8 cellular contexts compared by ENCODE assay signal in genomic region chr3:48188266-48189201, GRCh38. TPM values are rescaled to one million over a fixed set of nuclear protein-coding genes. Genes with fewer than 3 reads are reported as not detected.
A peak's percentile ranks its signal among the peaks of the same experiment; 100 is the strongest.
DNase-seq lines count a peak whose midpoint lies in the region; FAIRE-seq and TF ChIP-seq lines count a peak whose summit lies in the region.

CDC25A (minus strand) TSS chr3:48188417; CDS start chr3:48187947, 470 bp downstream.

- H2AK5ac ChIP-seq in neuronal stem cell (ENCODE audit: low read depth, low read length): peak within 1 kb of the TSS; percentile 80

- CTCF ChIA-PET in activated naive CD4-positive, alpha-beta T cell treated with anti-CD3 and anti-CD28 coated beads for 36 hours (lab: Charles Lee): interaction anchor here (0.6 to 1.7 kb wide), 6 partner anchors 52 to 618 kb away, joined by 3 to 6 read pairs (median 4); partner anchors contain the start of genes CCDC51 and ZNF589

- H3K36me3 Mint-ChIP-seq in activated naive CD4-positive, alpha-beta T cell treated with anti-CD3 and anti-CD28 coated beads for 36 hours (ENCODE audit: low read depth): peaks cover 41% of the 10 kb centered on the region

- no peak within 1 kb of the TSS for H2BK5ac ChIP-seq in neuronal stem cell (ENCODE audit: low read length)

- peak; percentile 99 for DNase-seq in GM03348 (ENCODE audit: low spot score)
- peak; percentile 97 for DNase-seq in HFF-Myc (ENCODE audit: extremely low read depth, low read depth)
- DNase-seq in NAMALWA (ENCODE audit: low spot score): peak; percentile 97
- DNase-seq in SK-N-DZ (ENCODE audit: low spot score): peak; percentile 99
- peak; percentile 98 for DNase-seq in activated naive CD4-positive, alpha-beta T cell treated with anti-CD3 and anti-CD28 coated beads for 36 hours
- DNase-seq in frontal cortex (ENCODE audit: low spot score in 2 of 2): peak; percentile 93 to 97
- peak; percentile 98 for DNase-seq in neuronal stem cell (ENCODE audit: low spot score)
- DNase-seq in substantia nigra (lab: John Stamatoyannopoulos, UW): peak; percentile 34 to 97 (median 93)

- H3K9me3 Mint-ChIP-seq in activated naive CD4-positive, alpha-beta T cell treated with anti-CD3 and anti-CD28 coated beads for 36 hours: no peaks in the 10 kb centered on the region

- H3K4me3 ChIP-seq in HFF-Myc (replicated peaks; ENCODE audit: low read depth, low read length): peak within 1 kb of the TSS; percentile 91
- H3K4me3 ChIP-seq in neuronal stem cell (ENCODE audit: low read length in 2 of 2): peak within 1 kb of the TSS; percentile 71 to 94

- peaks cover 9 to 17% of the 10 kb centered on the region in 2 donors for H3K4me1 ChIP-seq in neuronal stem cell (ENCODE audit: control insufficient read depth in 2 of 2, insufficient read depth in 1 of 2, low read depth in 1 of 2, low read length in 2 of 2)

- peak within 1 kb of the TSS; percentile 83 for H4K91ac ChIP-seq in neuronal stem cell (ENCODE audit: low read depth, low read length, poor library complexity)

- no CpG with 5 or more reads among the region's 44 CpGs for WGBS in neuronal stem cell (ENCODE audit: extremely low coverage in 2 of 2, insufficient read length in 2 of 2, insufficient replicate concordance in 1 of 2), 2 donors

- peak; percentile 88 for FAIRE-seq in frontal cortex (lab: Jason Lieb, UNC)

- H3K27me3 ChIP-seq in neuronal stem cell (ENCODE audit: control insufficient read depth in 3 of 3, insufficient read depth in 3 of 3, low read depth in 1 of 3, low read length in 3 of 3): peaks cover 0 to 2% (median 0%) of the 10 kb centered on the region in 3 experiments

- H3K4me3 Mint-ChIP-seq in activated naive CD4-positive, alpha-beta T cell treated with anti-CD3 and anti-CD28 coated beads for 36 hours: peak within 1 kb of the TSS; percentile 88

- H3K27me3 Mint-ChIP-seq in activated naive CD4-positive, alpha-beta T cell treated with anti-CD3 and anti-CD28 coated beads for 36 hours (ENCODE audit: low read depth): peaks cover 11% of the 10 kb centered on the region

- peak within 1 kb of the TSS; percentile 98 for H3K9ac ChIP-seq in neuronal stem cell (ENCODE audit: low read depth, low read length, poor library complexity)

- peak within 1 kb of the TSS; percentile 52 for H3K23ac ChIP-seq in neuronal stem cell (ENCODE audit: low read depth, low read length, poor library complexity)

- H3K4ac ChIP-seq in neuronal stem cell (ENCODE audit: low read length): no peak within 1 kb of the TSS

- H4K8ac ChIP-seq in neuronal stem cell (ENCODE audit: low read depth, low read length): no peak within 1 kb of the TSS

- peak within 1 kb of the TSS; percentile 25 for H2BK15ac ChIP-seq in neuronal stem cell (ENCODE audit: low read length)

- peaks cover 17% of the 10 kb centered on the region for H3K4me1 Mint-ChIP-seq in activated naive CD4-positive, alpha-beta T cell treated with anti-CD3 and anti-CD28 coated beads for 36 hours (ENCODE audit: low read depth)

- H3K18ac ChIP-seq in neuronal stem cell (ENCODE audit: low read length): peak within 1 kb of the TSS; percentile 90

- H2BK12ac ChIP-seq in neuronal stem cell (ENCODE audit: low read length): no peak within 1 kb of the TSS

- peaks cover 15 to 34% of the 10 kb centered on the region in 2 donors for H3K36me3 ChIP-seq in neuronal stem cell (replicated peaks in 1 of 2; ENCODE audit: control insufficient read depth in 2 of 2, insufficient read depth in 2 of 2, low read length in 2 of 2)

- no peak for TF ChIP-seq CTCF in HFF-Myc (IDR thresholded peaks at IDR 0.05; ENCODE audit: low read depth, low read length, missing control alignments)

- intact Hi-C loops in activated naive CD4-positive, alpha-beta T cell treated with anti-CD3 and anti-CD28 coated beads for 36 hours (cut with micrococcal nuclease): loop anchor here (1.0 to 10.0 kb wide), 7 partner anchors 53 to 1214 kb away; partner anchors contain the start of genes CCDC12, CCDC51, NBEAL2 and NME6

- H3K27ac ChIP-seq in neuronal stem cell (replicated peaks; ENCODE audit: low read length) (peak within 1 kb of the TSS; percentile 82), substantia nigra (ENCODE audit: low read depth, low read length, poor library complexity, severe bottlenecking) (peak within 1 kb of the TSS; percentile 61)

- peaks cover 9% of the 10 kb centered on the region for H3K79me1 ChIP-seq in neuronal stem cell (ENCODE audit: low read depth, low read length)

- peak within 1 kb of the TSS; percentile 61 for H3K27ac Mint-ChIP-seq in activated naive CD4-positive, alpha-beta T cell treated with anti-CD3 and anti-CD28 coated beads for 36 hours

- peak within 1 kb of the TSS; percentile 98 for H2AFZ ChIP-seq in neuronal stem cell (ENCODE audit: low read length)

- peak within 1 kb of the TSS; percentile 75 for H3K14ac ChIP-seq in neuronal stem cell (ENCODE audit: low read length)

- H2BK120ac ChIP-seq in neuronal stem cell (ENCODE audit: low read depth, low read length): peak within 1 kb of the TSS; percentile 69

- peak within 1 kb of the TSS; percentile 85 for H3K4me2 ChIP-seq in neuronal stem cell (ENCODE audit: insufficient read depth, low read length, poor library complexity, severe bottlenecking)

- H3K9me3 ChIP-seq in neuronal stem cell (replicated peaks in 1 of 2; ENCODE audit: control insufficient read depth in 2 of 2, insufficient read depth in 1 of 2, low read depth in 1 of 2, low read length in 2 of 2): no peaks in the 10 kb centered on the region

RNA-seq across cellular contexts. Expression of gene CDC25A, which starts in this region (rescaled TPM):
- polyA plus RNA-seq in SK-N-DZ (2014; cell fraction: cytosol; rRNA removed): 40.2 and 82.8 TPM in 2 replicates
- 27.2 and 36.6 TPM in 2 replicates for polyA plus RNA-seq in SK-N-DZ (2014; cell fraction: nucleus; rRNA removed)
- total RNA-seq in activated naive CD4-positive, alpha-beta T cell treated with anti-CD3 and anti-CD28 coated beads for 36 hours: 10 to 100 TPM; 40.8 to 41.8 TPM
- total RNA-seq in frontal cortex: 4.5 TPM
- 26.0 TPM for polyA plus RNA-seq in neuronal stem cell (2013, experiment 1 of 2)
- 24.4 TPM for polyA plus RNA-seq in neuronal stem cell (2013, experiment 2 of 2)

Comparison
In these comparisons a context has a peak if more than half of its experiments do, and no peak if none do; other contexts are left out.
1. Peak in every context shown above with its lines: DNase-seq, H3K4me3 ChIP-seq and H3K27ac ChIP-seq.